Comparison of ENCODE assay signal across 1 cellular context in genomic region chr5:124655943-124656459, GRCh38.
TF ChIP-seq lines count a peak whose summit lies in the region.

No MANE protein-coding gene starts in this region.

TF ChIP-seq in HEK293, 187 proteins besides CTCF, POLR2A, EP300 and RAD21 (continued from another document and continues in another):
- TF ChIP-seq HIC1 (tag by site-specific recombination; IDR thresholded peaks at IDR 0.05) = peak; percentile 91
- peak; percentile 72; the same call in 1 of the 2 replicates for TF ChIP-seq ZNF639 (tag by site-specific recombination; IDR thresholded peaks at IDR 0.05)
- peak; percentile 71 for TF ChIP-seq ZNF501 (tag by site-specific recombination; IDR thresholded peaks at IDR 0.05)
- TF ChIP-seq ZNF560 (tag by site-specific recombination; IDR thresholded peaks at IDR 0.05; ENCODE audit: borderline replicate concordance) = no peak
- TF ChIP-seq SP7 (tag by site-specific recombination; IDR thresholded peaks at IDR 0.05) = peak; percentile 100
- peak; percentile 35; the same call in 1 of the 2 replicates for TF ChIP-seq YY1 (tag by site-specific recombination; IDR thresholded peaks at IDR 0.05)
- peak; percentile 47; the same call in 1 of the 2 replicates for TF ChIP-seq ZNF341 (tag by site-specific recombination; IDR thresholded peaks at IDR 0.05; ENCODE audit: low read depth)
- no peak for TF ChIP-seq ZNF211 (tag by site-specific recombination; IDR thresholded peaks at IDR 0.05; ENCODE audit: low read depth)
- TF ChIP-seq ZBTB6 (tag by site-specific recombination; IDR thresholded peaks at IDR 0.05) = peak; percentile 81
- peak; percentile 96 for TF ChIP-seq ZNF488 (tag by site-specific recombination; IDR thresholded peaks at IDR 0.05)
- no peak for TF ChIP-seq ZFP41 (tag by site-specific recombination; IDR thresholded peaks at IDR 0.05; ENCODE audit: borderline replicate concordance)
- TF ChIP-seq TSHZ1 (tag by site-specific recombination; IDR thresholded peaks at IDR 0.05; ENCODE audit: borderline replicate concordance) = peak; percentile 98
- TF ChIP-seq ZNF785 (tag by site-specific recombination; IDR thresholded peaks at IDR 0.05) = no peak
- no peak for TF ChIP-seq ZNF214 (tag by site-specific recombination; IDR thresholded peaks at IDR 0.05; ENCODE audit: borderline replicate concordance)
- TF ChIP-seq ZNF571 (tag by site-specific recombination; IDR thresholded peaks at IDR 0.05) = no peak
- TF ChIP-seq ZNF654 (tag by site-specific recombination; IDR thresholded peaks at IDR 0.05; ENCODE audit: low read depth) = no peak
- peak; percentile 61 for TF ChIP-seq ZNF558 (tag by site-specific recombination; IDR thresholded peaks at IDR 0.05)
- TF ChIP-seq ZBTB20 (tag by site-specific recombination; IDR thresholded peaks at IDR 0.05) = peak; percentile 38; the same call in 1 of the 2 replicates
- peak; percentile 60 for TF ChIP-seq ZNF146 (tag by site-specific recombination; IDR thresholded peaks at IDR 0.05)
- TF ChIP-seq ZNF121 (tag by site-specific recombination; IDR thresholded peaks at IDR 0.05) = peak; percentile 31; the same call in 1 of the 2 replicates
- TF ChIP-seq ZBTB44 (tag by site-specific recombination; IDR thresholded peaks at IDR 0.05) = peak; percentile 97
- TF ChIP-seq ZNF555 (tag by site-specific recombination; conservative IDR thresholded peaks at IDR 0.05) = no peak
- TF ChIP-seq ZNF391 (tag by site-specific recombination; IDR thresholded peaks at IDR 0.05; ENCODE audit: borderline replicate concordance, low read depth) = peak; percentile 90; the same call in 1 of the 2 replicates
- TF ChIP-seq FEZF1 (tag by site-specific recombination; IDR thresholded peaks at IDR 0.05) = peak; percentile 99
- TF ChIP-seq ZBTB10 (tag by site-specific recombination; IDR thresholded peaks at IDR 0.05) = peak; percentile 42; the same call in 1 of the 2 replicates
- TF ChIP-seq ZNF629 (tag by site-specific recombination; IDR thresholded peaks at IDR 0.05) = peak; percentile 92
- TF ChIP-seq ZNF426 (tag by site-specific recombination; IDR thresholded peaks at IDR 0.05) = 0 out of 2 replicates have a peak, but pooled peaks have one; percentile 11
- peak; percentile 72 for TF ChIP-seq ZBTB48 (tag by site-specific recombination; IDR thresholded peaks at IDR 0.05)
- TF ChIP-seq SP3 (tag by site-specific recombination; IDR thresholded peaks at IDR 0.05) = peak; percentile 46
- peak; percentile 55; the same call in 1 of the 2 replicates for TF ChIP-seq ZBTB1 (tag by site-specific recombination; IDR thresholded peaks at IDR 0.05)
- TF ChIP-seq ZFP69B (tag by site-specific recombination; IDR thresholded peaks at IDR 0.05) = peak; percentile 32; the same call in 1 of the 2 replicates
- no peak for TF ChIP-seq EGR2 (tag by site-specific recombination; IDR thresholded peaks at IDR 0.05; ENCODE audit: low read depth)
- TF ChIP-seq TRIM28 (IDR thresholded peaks at IDR 0.05; ENCODE audit: borderline replicate concordance, low read length) = peak; percentile 88
- TF ChIP-seq ZNF10 (tag by site-specific recombination; IDR thresholded peaks at IDR 0.05) = peak; percentile 65
- peak; percentile 96 for TF ChIP-seq ZNF449 (tag by site-specific recombination; IDR thresholded peaks at IDR 0.05)
- 0 out of 2 replicates have a peak, but pooled peaks have one; percentile 6 for TF ChIP-seq ZNF16 (tag by site-specific recombination; IDR thresholded peaks at IDR 0.05; ENCODE audit: low read depth)
- peak; percentile 86 for TF ChIP-seq KLF8 (tag by site-specific recombination; IDR thresholded peaks at IDR 0.05)
- TF ChIP-seq KLF7 (tag by site-specific recombination; IDR thresholded peaks at IDR 0.05; ENCODE audit: borderline replicate concordance) = peak; percentile 93
- peak; percentile 80 for TF ChIP-seq ZNF645 (tag by site-specific recombination; IDR thresholded peaks at IDR 0.05)
- no peak for TF ChIP-seq ZNF221 (tag by site-specific recombination; IDR thresholded peaks at IDR 0.05; ENCODE audit: borderline replicate concordance)
- no peak for TF ChIP-seq PBX3 (CRISPR knock-in tag; IDR thresholded peaks at IDR 0.05)
- peak; percentile 97 for TF ChIP-seq OVOL3 (tag by site-specific recombination; IDR thresholded peaks at IDR 0.05)
- no peak for TF ChIP-seq ZNF530 (tag by site-specific recombination; IDR thresholded peaks at IDR 0.05; ENCODE audit: low read depth)
- TF ChIP-seq ZNF747 (tag by site-specific recombination; IDR thresholded peaks at IDR 0.05) = no peak
